21 cellular contexts compared by ENCODE assay signal in genomic region chr10:126156545-126156944, GRCh38.
DNase-seq lines count a peak whose midpoint lies in the region; ATAC-seq and TF ChIP-seq lines count a peak whose summit lies in the region.
"Had no signal": no experiment of that assay in that cellular context is flagged by ENCODE, and none has a peak within 500 bp of the region (broad histone marks: within the 10 kb centered on the region; RNA-seq: fewer than 3 reads in every experiment).

No MANE protein-coding gene starts in this region.

- H3K4me1 ChIP-seq in right lobe of liver (no peaks in the 10 kb centered on the region), aorta (ENCODE audit: control insufficient read depth in 1 of 2, insufficient read depth in 2 of 2, low read length in 2 of 2) (no peaks in the 10 kb centered on the region), PC-9 (replicated peaks; ENCODE audit: insufficient read depth) (no peaks in the 10 kb centered on the region)
- H3K4me1 ChIP-seq: HAP-1 had no signal

- H3K36me3 Mint-ChIP-seq in chondrocyte (ENCODE audit: low read depth): peaks cover 4% of the 10 kb centered on the region

- H4K20me1 ChIP-seq in PC-9 (ENCODE audit: insufficient read depth): no peaks in the 10 kb centered on the region

- DNase-seq in left cardiac atrium (peak; percentile 34), cardiac septum (ENCODE audit: low spot score) (no peak), chondrocyte (ENCODE audit: low spot score) (no peak), right lobe of liver (no peak), aorta (no peak), SKM-1 (lab: John Stamatoyannopoulos, UW; ENCODE audit: unreplicated experiment) (no peak), PC-9 (no peak)
- DNase-seq in stimulated activated CD4-positive, alpha-beta T cell treated with anti-CD3 and anti-CD28 coated beads, Interleukin-1b, Interleukin-23, amount 100 ng/mL, for 48 hours: no peak
- DNase-seq: BE2C, DMS79 treated with DMSO at 0.1 percent for 48 hours, MM.1S, NCI-H1048, NCI-H1417 treated with DMSO at 0.1 percent for 48 hours, NCI-H187, NCI-H446, NCI-H526, OCI-M1, SHP77 had no signal

- H3K27me3 Mint-ChIP-seq in chondrocyte (ENCODE audit: low read depth): no peaks in the 10 kb centered on the region

- POLR2A ChIA-PET in PC-9 (lab: Charles Lee; ENCODE audit: unreplicated experiment): no interaction called here

- H3K9me3 ChIP-seq in right lobe of liver (no peaks in the 10 kb centered on the region), aorta (ENCODE audit: control insufficient read depth, low read length) (no peaks in the 10 kb centered on the region), PC-9 (ENCODE audit: insufficient read depth, low read depth) (no peaks in the 10 kb centered on the region)
- H3K9me3 ChIP-seq: BE2C had no signal

- CTCF ChIA-PET in PC-9 (lab: Charles Lee): no interaction called here

- H3K27ac Mint-ChIP-seq in chondrocyte (ENCODE audit: unreplicated experiment): peak overlapping the region; percentile 12

- BruUV-seq in PC-9 (replicated peaks; lab: Mats Ljungman, UMichigan): no TSS peak

- 41% methylated on average over 5 of the region's 5 CpGs for WGBS in right lobe of liver (ENCODE audit: insufficient coverage, low coverage, low lambda C conversion rate, missing lambda C conversion rate)
- WGBS in aorta, 2 donors: 97 to 99% methylated on average over 5 of the region's 5 CpGs

- no peak overlapping the region for H3K27ac ChIP-seq in right lobe of liver
- H3K27ac ChIP-seq in aorta (ENCODE audit: low read depth in 1 of 2, low read length in 2 of 2): no peak overlapping the region
- H3K27ac ChIP-seq in PC-9: no peak overlapping the region

- H3K4me3 Mint-ChIP-seq in chondrocyte (ENCODE audit: unreplicated experiment): no peak overlapping the region

- no peak for TF ChIP-seq POLR2A in right lobe of liver (IDR thresholded peaks at IDR 0.05)

- no peaks in the 10 kb centered on the region for H3K79me2 ChIP-seq in PC-9 (ENCODE audit: low read depth)

- ATAC-seq in left cardiac atrium (peak in 1 of 2 donors; percentile 54), right lobe of liver (peak; percentile 61 to 70 (median 66)), aorta (ENCODE audit: low FRiP score) (peak; percentile 34)
- ATAC-seq: GM12878, K562 had no signal

- H3K27me3 ChIP-seq in right lobe of liver: no peaks in the 10 kb centered on the region
- H3K27me3 ChIP-seq in aorta (ENCODE audit: control insufficient read depth in 1 of 2, insufficient read depth in 2 of 2, low read length in 1 of 2): no peaks in the 10 kb centered on the region
- H3K27me3 ChIP-seq in PC-9 (ENCODE audit: insufficient read depth, low read depth): no peaks in the 10 kb centered on the region
- H3K27me3 ChIP-seq: BE2C had no signal

- H3K9me3 Mint-ChIP-seq in chondrocyte (ENCODE audit: low read depth): peaks cover 3% of the 10 kb centered on the region

- TF ChIP-seq CTCF in chondrocyte (IDR thresholded peaks at IDR 0.05) (no peak), right lobe of liver (IDR thresholded peaks at IDR 0.05) (no peak), PC-9 (conservative IDR thresholded peaks at IDR 0.05) (no peak)

- no peaks in the 10 kb centered on the region for H3F3A ChIP-seq in PC-9 (ENCODE audit: insufficient read depth, low read depth)

- no peak overlapping the region for H2AFZ ChIP-seq in PC-9

- H3K9me2 ChIP-seq in PC-9 (ENCODE audit: insufficient read depth): no peaks in the 10 kb centered on the region

- no peak overlapping the region for H3K4me2 ChIP-seq in PC-9

- H3K36me3 ChIP-seq in right lobe of liver (no peaks in the 10 kb centered on the region), aorta (ENCODE audit: control insufficient read depth in 1 of 2, insufficient read depth in 2 of 2, low read length in 1 of 2) (no peaks in the 10 kb centered on the region), PC-9 (ENCODE audit: low read depth) (no peaks in the 10 kb centered on the region)
- H3K36me3 ChIP-seq: BE2C, HAP-1 had no signal

- intact Hi-C loops in left cardiac atrium (cut with DNase I) (no loop called here), cardiac septum (cut with DNase I) (loop anchor here (10.0 kb wide), 1 partner anchor 112 kb away; no protein-coding TSS in a partner anchor), right lobe of liver (cut with DNase I) (no loop called here), aorta (cut with DNase I) (no loop called here), PC-9 (cut with micrococcal nuclease; ENCODE audit: unreplicated experiment) (no loop called here)

- H3K4me3 ChIP-seq in right lobe of liver: no peak overlapping the region
- no peak overlapping the region for H3K4me3 ChIP-seq in aorta (ENCODE audit: low read length in 2 of 2)
- no peak overlapping the region for H3K4me3 ChIP-seq in PC-9
- H3K4me3 ChIP-seq: GM12878, HAP-1, K562 had no signal

- H3K4me1 Mint-ChIP-seq in chondrocyte (ENCODE audit: low read depth): peaks cover 45% of the 10 kb centered on the region
